In the genomic region with DNA sequence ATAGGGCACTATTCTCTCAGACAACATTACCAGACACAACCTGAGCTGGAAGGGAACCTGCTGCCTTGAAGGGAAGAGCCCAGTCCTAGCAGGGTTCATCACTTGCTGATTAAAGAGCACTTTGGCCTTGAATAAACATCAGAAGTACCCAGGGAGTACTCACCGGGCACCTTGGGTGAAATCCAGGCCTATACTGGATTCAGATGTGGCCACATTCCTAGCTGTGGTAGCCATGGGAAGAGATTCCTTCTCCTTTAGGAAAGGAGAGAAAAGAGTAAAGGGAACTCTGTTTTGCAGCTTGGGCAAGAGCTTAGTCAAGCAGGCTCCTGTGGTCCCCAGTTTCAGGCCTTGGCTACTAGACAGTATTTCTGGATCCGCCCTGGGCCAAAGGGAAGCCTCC, we compare ENCODE assay signal across 16 cellular contexts.
DNase-seq lines count a peak whose midpoint lies in the region; ATAC-seq, FAIRE-seq and TF ChIP-seq lines count a peak whose summit lies in the region.
"Had no signal": no experiment of that assay in that cellular context is flagged by ENCODE, and none has a peak within 500 bp of the region (broad histone marks: within the 10 kb centered on the region; RNA-seq: fewer than 3 reads in every experiment).

No MANE protein-coding gene starts in this region.

- FAIRE-seq in frontal cortex (lab: Jason Lieb, UNC): no peak
- FAIRE-seq: A549, G401.6, GM12891 had no signal

- intact Hi-C loops in Panc1 (cut with micrococcal nuclease; ENCODE audit: unreplicated experiment): no loop called here
- intact Hi-C loops in left lung (cut with DNase I): no loop called here

- H3K27ac ChIP-seq in Panc1 (ENCODE audit: low read length) (no peak overlapping the region), left lung (no peak overlapping the region)
- H3K27ac ChIP-seq: A549, C4-2B had no signal

- H3K27me3 ChIP-seq in Panc1 (ENCODE audit: control insufficient read depth, insufficient read depth, low read length): no peaks in the 10 kb centered on the region
- H3K27me3 ChIP-seq in left lung: no peaks in the 10 kb centered on the region
- H3K27me3 ChIP-seq: BE2C had no signal

- TF ChIP-seq CTCF in Panc1 (IDR thresholded peaks at IDR 0.05): no peak
- TF ChIP-seq CTCF in left lung (IDR thresholded peaks at IDR 0.05): no peak
- TF ChIP-seq CTCF in mesothelial cell of epicardium (IDR thresholded peaks at IDR 0.05; ENCODE audit: unreplicated experiment): no peak

- H3K36me3 ChIP-seq in Panc1 (ENCODE audit: control insufficient read depth, insufficient read depth, low read length): no peaks in the 10 kb centered on the region
- no peaks in the 10 kb centered on the region for H3K36me3 ChIP-seq in left lung
- H3K36me3 ChIP-seq: BE2C had no signal

- DNase-seq in EH (ENCODE audit: low read depth): peak; percentile 3
- peak; percentile 9 for DNase-seq in EL
- no peak for DNase-seq in Panc1 (ENCODE audit: low read depth, low spot score)
- DNase-seq in left lung: no peak
- DNase-seq in mesothelial cell of epicardium (ENCODE audit: low spot score in 2 of 2, unreplicated experiment in 2 of 2): no peak
- no peak for DNase-seq in frontal cortex (ENCODE audit: low spot score in 2 of 2)
- DNase-seq: BE2C; CD4-positive, alpha-beta memory T cell; GOT3; H9; IMR-90 had no signal

- ATAC-seq in Panc1: 0 out of 2 replicates have a peak, but pooled peaks have one; percentile 26
- peak; percentile 84 for ATAC-seq in left lung
- ATAC-seq in GM21717 (IDR thresholded peaks at IDR 0.05; ENCODE audit: unreplicated experiment): no peak
- ATAC-seq: A549 had no signal

- BruUV-seq in Panc1 (replicated peaks; lab: Mats Ljungman, UMichigan): no TSS peak

- H3K4me1 ChIP-seq in Panc1 (ENCODE audit: control insufficient read depth, insufficient read depth, low read length) (no peaks in the 10 kb centered on the region), left lung (no peaks in the 10 kb centered on the region)
- H3K4me1 ChIP-seq: A549, BE2C had no signal

- no peaks in the 10 kb centered on the region for H3K27me3 Mint-ChIP-seq in mesothelial cell of epicardium (ENCODE audit: low read depth)
- H3K27me3 Mint-ChIP-seq: CD4-positive, alpha-beta memory T cell had no signal

- no peak overlapping the region for H3K4me3 Mint-ChIP-seq in mesothelial cell of epicardium
- H3K4me3 Mint-ChIP-seq: CD4-positive, alpha-beta memory T cell; H9 had no signal

- peaks cover 8% of the 10 kb centered on the region for H3K4me1 Mint-ChIP-seq in mesothelial cell of epicardium
- H3K4me1 Mint-ChIP-seq: CD4-positive, alpha-beta memory T cell had no signal

- POLR2A ChIA-PET in Panc1 (lab: Charles Lee): no interaction called here

- no peak overlapping the region for H3K27ac Mint-ChIP-seq in mesothelial cell of epicardium
- H3K27ac Mint-ChIP-seq: CD4-positive, alpha-beta memory T cell; H9 had no signal

- CTCF ChIA-PET in Panc1 (lab: Charles Lee): interaction anchor here (0.6 kb wide), 1 partner anchor 116 kb away, joined by 12 read pairs; no protein-coding TSS in a partner anchor

- H3K36me3 Mint-ChIP-seq in mesothelial cell of epicardium: no peaks in the 10 kb centered on the region
- H3K36me3 Mint-ChIP-seq: CD4-positive, alpha-beta memory T cell had no signal

- H3K4me3 ChIP-seq in Panc1 (ENCODE audit: low read depth in 2 of 2, low read length in 2 of 2): no peak overlapping the region
- no peak overlapping the region for H3K4me3 ChIP-seq in left lung
- H3K4me3 ChIP-seq: A549 had no signal

- H3K9me3 Mint-ChIP-seq in mesothelial cell of epicardium: no peaks in the 10 kb centered on the region
- H3K9me3 Mint-ChIP-seq: H9 had no signal

- in situ Hi-C loops in Panc1 (cut with HindIII; ENCODE audit: low pct_unique_long_range_greater_than_20kb, low sequenced_read_pairs): no loop called here

- H3K9me3 ChIP-seq in Panc1 (ENCODE audit: control insufficient read depth, insufficient read depth, low read depth, low read length) (no peaks in the 10 kb centered on the region), left lung (peaks cover 0 to 2% of the 10 kb centered on the region in 2 donors)
- H3K9me3 ChIP-seq: A549, BE2C had no signal

Comparison
In these comparisons a context has a peak if more than half of its experiments do, and no peak if none do; other contexts are left out.
1. DNase-seq: peak in EH (single experiment) and EL (single experiment); none in Panc1 (single experiment), left lung (0 of 2), mesothelial cell of epicardium (0 of 2) and frontal cortex (0 of 2).